ENCODE assay signal across 1 cellular context in the genomic region with DNA sequence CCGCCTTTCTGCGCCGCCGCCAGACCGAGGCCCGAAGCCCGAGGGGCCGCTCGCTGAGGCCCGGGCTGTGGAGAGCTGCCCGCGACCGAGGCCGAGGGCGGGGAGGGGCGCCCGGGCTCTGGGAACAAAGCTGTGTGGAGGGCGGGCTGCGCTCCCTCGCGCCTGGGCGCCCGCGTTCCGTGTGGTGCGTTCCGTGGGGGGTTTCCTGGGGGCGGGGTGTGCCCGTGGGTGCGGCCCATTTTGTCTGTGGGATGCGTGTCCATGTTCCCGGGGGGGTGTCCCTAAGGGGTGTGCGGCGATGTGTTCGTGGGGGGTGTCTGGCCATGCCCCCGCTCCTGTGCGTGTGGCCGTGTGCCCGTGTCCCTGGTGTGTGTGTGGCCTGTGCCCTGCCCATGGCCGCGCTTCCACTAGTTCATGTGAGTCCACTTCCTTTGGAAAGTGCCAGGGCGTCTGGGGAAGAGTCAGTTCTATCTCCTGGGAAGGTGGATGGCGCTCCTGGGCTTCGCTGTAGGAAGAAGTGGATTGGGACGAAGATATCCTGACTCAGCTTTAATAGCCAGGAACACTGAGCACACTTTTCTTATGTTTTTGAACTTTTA.
TF ChIP-seq lines count a peak whose summit lies in the region.

No MANE protein-coding gene starts in this region.

TF ChIP-seq in HEK293, 187 proteins besides CTCF, POLR2A, EP300 and RAD21 (continues in another document):
- TF ChIP-seq, protein P1, sequence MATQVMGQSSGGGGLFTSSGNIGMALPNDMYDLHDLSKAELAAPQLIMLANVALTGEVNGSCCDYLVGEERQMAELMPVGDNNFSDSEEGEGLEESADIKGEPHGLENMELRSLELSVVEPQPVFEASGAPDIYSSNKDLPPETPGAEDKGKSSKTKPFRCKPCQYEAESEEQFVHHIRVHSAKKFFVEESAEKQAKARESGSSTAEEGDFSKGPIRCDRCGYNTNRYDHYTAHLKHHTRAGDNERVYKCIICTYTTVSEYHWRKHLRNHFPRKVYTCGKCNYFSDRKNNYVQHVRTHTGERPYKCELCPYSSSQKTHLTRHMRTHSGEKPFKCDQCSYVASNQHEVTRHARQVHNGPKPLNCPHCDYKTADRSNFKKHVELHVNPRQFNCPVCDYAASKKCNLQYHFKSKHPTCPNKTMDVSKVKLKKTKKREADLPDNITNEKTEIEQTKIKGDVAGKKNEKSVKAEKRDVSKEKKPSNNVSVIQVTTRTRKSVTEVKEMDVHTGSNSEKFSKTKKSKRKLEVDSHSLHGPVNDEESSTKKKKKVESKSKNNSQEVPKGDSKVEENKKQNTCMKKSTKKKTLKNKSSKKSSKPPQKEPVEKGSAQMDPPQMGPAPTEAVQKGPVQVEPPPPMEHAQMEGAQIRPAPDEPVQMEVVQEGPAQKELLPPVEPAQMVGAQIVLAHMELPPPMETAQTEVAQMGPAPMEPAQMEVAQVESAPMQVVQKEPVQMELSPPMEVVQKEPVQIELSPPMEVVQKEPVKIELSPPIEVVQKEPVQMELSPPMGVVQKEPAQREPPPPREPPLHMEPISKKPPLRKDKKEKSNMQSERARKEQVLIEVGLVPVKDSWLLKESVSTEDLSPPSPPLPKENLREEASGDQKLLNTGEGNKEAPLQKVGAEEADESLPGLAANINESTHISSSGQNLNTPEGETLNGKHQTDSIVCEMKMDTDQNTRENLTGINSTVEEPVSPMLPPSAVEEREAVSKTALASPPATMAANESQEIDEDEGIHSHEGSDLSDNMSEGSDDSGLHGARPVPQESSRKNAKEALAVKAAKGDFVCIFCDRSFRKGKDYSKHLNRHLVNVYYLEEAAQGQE (tag by site-specific recombination; IDR thresholded peaks at IDR 0.05): no peak
- TF ChIP-seq, protein P2, sequence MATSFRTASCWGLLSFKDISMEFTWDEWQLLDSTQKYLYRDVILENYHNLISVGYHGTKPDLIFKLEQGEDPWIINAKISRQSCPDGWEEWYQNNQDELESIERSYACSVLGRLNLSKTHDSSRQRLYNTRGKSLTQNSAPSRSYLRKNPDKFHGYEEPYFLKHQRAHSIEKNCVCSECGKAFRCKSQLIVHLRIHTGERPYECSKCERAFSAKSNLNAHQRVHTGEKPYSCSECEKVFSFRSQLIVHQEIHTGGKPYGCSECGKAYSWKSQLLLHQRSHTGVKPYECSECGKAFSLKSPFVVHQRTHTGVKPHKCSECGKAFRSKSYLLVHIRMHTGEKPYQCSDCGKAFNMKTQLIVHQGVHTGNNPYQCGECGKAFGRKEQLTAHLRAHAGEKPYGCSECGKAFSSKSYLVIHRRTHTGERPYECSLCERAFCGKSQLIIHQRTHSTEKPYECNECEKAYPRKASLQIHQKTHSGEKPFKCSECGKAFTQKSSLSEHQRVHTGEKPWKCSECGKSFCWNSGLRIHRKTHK (tag by site-specific recombination; IDR thresholded peaks at IDR 0.05): no peak
- TF ChIP-seq ZNF658 (tag by site-specific recombination; IDR thresholded peaks at IDR 0.05) (no peak), ZNF623 (tag by site-specific recombination; IDR thresholded peaks at IDR 0.05) (no peak; the same call in 1 of the 2 replicates), ZBTB17 (tag by site-specific recombination; IDR thresholded peaks at IDR 0.05) (peak; percentile 29), ZNF37A (tag by site-specific recombination; IDR thresholded peaks at IDR 0.05) (no peak), WT1 (tag by site-specific recombination; IDR thresholded peaks at IDR 0.05) (no peak), EGR2 (tag by site-specific recombination; IDR thresholded peaks at IDR 0.05; ENCODE audit: low read depth) (peak; percentile 86; the same call in 1 of the 2 replicates), ZNF76 (tag by site-specific recombination; IDR thresholded peaks at IDR 0.05; ENCODE audit: borderline replicate concordance, low read depth) (0 out of 2 replicates have a peak, but pooled peaks have one; percentile 21), OSR2 (tag by site-specific recombination; IDR thresholded peaks at IDR 0.05) (no peak), ZBTB21 (tag by site-specific recombination; IDR thresholded peaks at IDR 0.05) (no peak), ZNF549 (tag by site-specific recombination; IDR thresholded peaks at IDR 0.05) (no peak), SP7 (tag by site-specific recombination; IDR thresholded peaks at IDR 0.05) (peak; percentile 44; the same call in 1 of the 2 replicates), ZNF140 (tag by site-specific recombination; IDR thresholded peaks at IDR 0.05) (no peak), ZBTB20 (tag by site-specific recombination; IDR thresholded peaks at IDR 0.05) (peak; percentile 96), ZNF341 (tag by site-specific recombination; IDR thresholded peaks at IDR 0.05; ENCODE audit: low read depth) (no peak), ZSCAN30 (tag by site-specific recombination; IDR thresholded peaks at IDR 0.05) (peak; percentile 80), ZNF701 (tag by site-specific recombination; IDR thresholded peaks at IDR 0.05) (no peak), SP2 (tag by site-specific recombination; IDR thresholded peaks at IDR 0.05) (peak; percentile 37), GFI1B (tag by site-specific recombination; IDR thresholded peaks at IDR 0.05) (no peak), ZBTB48 (tag by site-specific recombination; IDR thresholded peaks at IDR 0.05) (no peak; the same call in 1 of the 2 replicates), ZNF335 (tag by site-specific recombination; conservative IDR thresholded peaks at IDR 0.05) (peak; percentile 67), ZFHX2 (tag by site-specific recombination; conservative IDR thresholded peaks at IDR 0.05) (peak; percentile 83), ZNF843 (tag by site-specific recombination; IDR thresholded peaks at IDR 0.05) (peak; percentile 28; the same call in 1 of the 2 replicates), ZNF777 (tag by site-specific recombination; IDR thresholded peaks at IDR 0.05; ENCODE audit: borderline replicate concordance) (no peak; the same call in 1 of the 2 replicates), PRDM1 (tag by site-specific recombination; IDR thresholded peaks at IDR 0.05) (0 out of 2 replicates have a peak, but pooled peaks have one; percentile 9), GLI4 (tag by site-specific recombination; IDR thresholded peaks at IDR 0.05) (0 out of 2 replicates have a peak, but pooled peaks have one; percentile 28), ZNF426 (tag by site-specific recombination; IDR thresholded peaks at IDR 0.05) (no peak), ZNF830 (tag by site-specific recombination; IDR thresholded peaks at IDR 0.05; ENCODE audit: low read depth) (no peak), KLF16 (tag by site-specific recombination; IDR thresholded peaks at IDR 0.05) (peak; percentile 42), ZNF184 (tag by site-specific recombination; IDR thresholded peaks at IDR 0.05) (no peak), KLF1 (tag by site-specific recombination; IDR thresholded peaks at IDR 0.05) (peak; percentile 69), ZNF221 (tag by site-specific recombination; IDR thresholded peaks at IDR 0.05; ENCODE audit: borderline replicate concordance) (no peak), ZEB2 (tag by site-specific recombination; IDR thresholded peaks at IDR 0.05) (0 out of 2 replicates have a peak, but pooled peaks have one; percentile 10), GLIS1 (tag by site-specific recombination; IDR thresholded peaks at IDR 0.05) (peak; percentile 91), ZNF510 (tag by site-specific recombination; IDR thresholded peaks at IDR 0.05; ENCODE audit: insufficient replicate concordance) (no peak), YY1 (tag by site-specific recombination; IDR thresholded peaks at IDR 0.05) (peak; percentile 18; the same call in 1 of the 2 replicates), ZNF571 (tag by site-specific recombination; IDR thresholded peaks at IDR 0.05) (no peak), KLF8 (tag by site-specific recombination; IDR thresholded peaks at IDR 0.05) (0 out of 2 replicates have a peak, but pooled peaks have one; percentile 8), HIC1 (tag by site-specific recombination; IDR thresholded peaks at IDR 0.05) (peak; percentile 83), ZNF175 (tag by site-specific recombination; IDR thresholded peaks at IDR 0.05) (no peak), ZNF791 (tag by site-specific recombination; IDR thresholded peaks at IDR 0.05) (no peak), ZNF785 (tag by site-specific recombination; IDR thresholded peaks at IDR 0.05) (0 out of 2 replicates have a peak, but pooled peaks have one; percentile 66), GLIS2 (tag by site-specific recombination; IDR thresholded peaks at IDR 0.05) (peak; percentile 98), ZNF398 (tag by site-specific recombination; IDR thresholded peaks at IDR 0.05) (0 out of 2 replicates have a peak, but pooled peaks have one; percentile 24), ZNF404 (tag by site-specific recombination; IDR thresholded peaks at IDR 0.05) (no peak)
- TF ChIP-seq, protein P3, sequence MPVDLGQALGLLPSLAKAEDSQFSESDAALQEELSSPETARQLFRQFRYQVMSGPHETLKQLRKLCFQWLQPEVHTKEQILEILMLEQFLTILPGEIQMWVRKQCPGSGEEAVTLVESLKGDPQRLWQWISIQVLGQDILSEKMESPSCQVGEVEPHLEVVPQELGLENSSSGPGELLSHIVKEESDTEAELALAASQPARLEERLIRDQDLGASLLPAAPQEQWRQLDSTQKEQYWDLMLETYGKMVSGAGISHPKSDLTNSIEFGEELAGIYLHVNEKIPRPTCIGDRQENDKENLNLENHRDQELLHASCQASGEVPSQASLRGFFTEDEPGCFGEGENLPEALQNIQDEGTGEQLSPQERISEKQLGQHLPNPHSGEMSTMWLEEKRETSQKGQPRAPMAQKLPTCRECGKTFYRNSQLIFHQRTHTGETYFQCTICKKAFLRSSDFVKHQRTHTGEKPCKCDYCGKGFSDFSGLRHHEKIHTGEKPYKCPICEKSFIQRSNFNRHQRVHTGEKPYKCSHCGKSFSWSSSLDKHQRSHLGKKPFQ (tag by site-specific recombination; IDR thresholded peaks at IDR 0.05): 0 out of 2 replicates have a peak, but pooled peaks have one; percentile 36
- TF ChIP-seq, protein P4, sequence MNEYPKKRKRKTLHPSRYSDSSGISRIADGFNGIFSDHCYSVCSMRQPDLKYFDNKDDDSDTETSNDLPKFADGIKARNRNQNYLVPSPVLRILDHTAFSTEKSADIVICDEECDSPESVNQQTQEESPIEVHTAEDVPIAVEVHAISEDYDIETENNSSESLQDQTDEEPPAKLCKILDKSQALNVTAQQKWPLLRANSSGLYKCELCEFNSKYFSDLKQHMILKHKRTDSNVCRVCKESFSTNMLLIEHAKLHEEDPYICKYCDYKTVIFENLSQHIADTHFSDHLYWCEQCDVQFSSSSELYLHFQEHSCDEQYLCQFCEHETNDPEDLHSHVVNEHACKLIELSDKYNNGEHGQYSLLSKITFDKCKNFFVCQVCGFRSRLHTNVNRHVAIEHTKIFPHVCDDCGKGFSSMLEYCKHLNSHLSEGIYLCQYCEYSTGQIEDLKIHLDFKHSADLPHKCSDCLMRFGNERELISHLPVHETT (tag by site-specific recombination; IDR thresholded peaks at IDR 0.05): 0 out of 2 replicates have a peak, but pooled peaks have one; percentile 34
- TF ChIP-seq, protein P5, sequence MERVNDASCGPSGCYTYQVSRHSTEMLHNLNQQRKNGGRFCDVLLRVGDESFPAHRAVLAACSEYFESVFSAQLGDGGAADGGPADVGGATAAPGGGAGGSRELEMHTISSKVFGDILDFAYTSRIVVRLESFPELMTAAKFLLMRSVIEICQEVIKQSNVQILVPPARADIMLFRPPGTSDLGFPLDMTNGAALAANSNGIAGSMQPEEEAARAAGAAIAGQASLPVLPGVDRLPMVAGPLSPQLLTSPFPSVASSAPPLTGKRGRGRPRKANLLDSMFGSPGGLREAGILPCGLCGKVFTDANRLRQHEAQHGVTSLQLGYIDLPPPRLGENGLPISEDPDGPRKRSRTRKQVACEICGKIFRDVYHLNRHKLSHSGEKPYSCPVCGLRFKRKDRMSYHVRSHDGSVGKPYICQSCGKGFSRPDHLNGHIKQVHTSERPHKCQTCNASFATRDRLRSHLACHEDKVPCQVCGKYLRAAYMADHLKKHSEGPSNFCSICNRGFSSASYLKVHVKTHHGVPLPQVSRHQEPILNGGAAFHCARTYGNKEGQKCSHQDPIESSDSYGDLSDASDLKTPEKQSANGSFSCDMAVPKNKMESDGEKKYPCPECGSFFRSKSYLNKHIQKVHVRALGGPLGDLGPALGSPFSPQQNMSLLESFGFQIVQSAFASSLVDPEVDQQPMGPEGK (tag by site-specific recombination; IDR thresholded peaks at IDR 0.05): peak; percentile 90
- TF ChIP-seq, protein P6, sequence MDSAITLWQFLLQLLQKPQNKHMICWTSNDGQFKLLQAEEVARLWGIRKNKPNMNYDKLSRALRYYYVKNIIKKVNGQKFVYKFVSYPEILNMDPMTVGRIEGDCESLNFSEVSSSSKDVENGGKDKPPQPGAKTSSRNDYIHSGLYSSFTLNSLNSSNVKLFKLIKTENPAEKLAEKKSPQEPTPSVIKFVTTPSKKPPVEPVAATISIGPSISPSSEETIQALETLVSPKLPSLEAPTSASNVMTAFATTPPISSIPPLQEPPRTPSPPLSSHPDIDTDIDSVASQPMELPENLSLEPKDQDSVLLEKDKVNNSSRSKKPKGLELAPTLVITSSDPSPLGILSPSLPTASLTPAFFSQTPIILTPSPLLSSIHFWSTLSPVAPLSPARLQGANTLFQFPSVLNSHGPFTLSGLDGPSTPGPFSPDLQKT (IDR thresholded peaks at IDR 0.05; ENCODE audit: borderline replicate concordance, low read depth, low read length): no peak
